25 cellular contexts compared by ENCODE assay signal in the genomic region with DNA sequence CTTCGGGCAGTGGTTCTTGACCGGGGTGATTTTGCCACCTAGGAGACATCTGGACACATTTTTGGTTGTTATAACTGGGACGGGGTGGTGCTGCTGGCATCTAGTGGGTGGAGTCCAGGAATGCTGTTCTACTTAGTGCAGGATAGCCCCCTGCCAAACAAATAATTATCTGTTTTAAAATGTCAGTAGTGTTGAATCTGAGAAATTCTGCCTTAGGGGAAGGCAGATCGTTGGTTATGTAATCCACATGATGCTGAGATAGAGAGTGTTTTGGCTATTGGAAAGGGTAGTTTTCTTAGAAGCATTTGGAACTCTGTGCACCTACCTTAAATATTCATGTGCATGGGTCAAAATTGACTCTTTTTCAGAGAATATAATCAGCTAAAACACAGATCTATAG.
"Had no signal": no experiment of that assay in that cellular context is flagged by ENCODE, and none has a peak within 500 bp of the region (broad histone marks: within the 10 kb centered on the region; RNA-seq: fewer than 3 reads in every experiment).

No MANE protein-coding gene starts in this region.

- H3K27me3 ChIP-seq: breast epithelium, left lung, neutrophil, sigmoid colon, thyroid gland had no signal

- H3K36me3 ChIP-seq: breast epithelium, left lung, neutrophil, sigmoid colon, thyroid gland, WERI-Rb-1 had no signal

- H3K4me1 ChIP-seq: breast epithelium, left lung had no signal

- ATAC-seq: activated CD4-positive, CD25-positive, alpha-beta regulatory T cell treated with anti-CD3 and anti-CD28 coated beads, Interleukin-2, amount 50 U/mL, for 24 hours; activated T-helper 17 cell treated with anti-CD3 and anti-CD28 coated beads, Interleukin-2, amount 50 U/mL, for 72 hours; left lung; stimulated activated effector memory CD8-positive, alpha-beta T cell treated with anti-CD3 and anti-CD28 coated beads, Interleukin-12 subunit alpha, Interleukin-12 subunit beta, amount 100 ng/mL, for 72 hours; T-helper 17 cell had no signal

- H3K27ac ChIP-seq: left lung, neutrophil, thyroid gland, WERI-Rb-1 had no signal

- H3K9me3 ChIP-seq: breast epithelium, left lung, neutrophil, sigmoid colon, thyroid gland had no signal

- DNase-seq: activated CD4-positive, alpha-beta memory T cell treated with anti-CD3 and anti-CD28 coated beads, Interleukin-2, amount 10 ng/mL, durations not matched to agents 7 days and 5 days; activated CD4-positive, alpha-beta T cell treated with anti-CD3 and anti-CD28 coated beads, Interleukin-2, amount 10 ng/mL, durations not matched to agents 24 days and 14 days; activated CD8-positive, alpha-beta memory T cell treated with anti-CD3 and anti-CD28 coated beads, Interleukin-2, amount 50 U/mL, for 48 hours; activated gamma-delta T cell treated with Interleukin-2 at 50 U/mL for 16 hours; activated naive CD4-positive, alpha-beta T cell treated with anti-CD3 and anti-CD28 coated beads, Interleukin-2, amount 50 U/mL, for 16 hours; activated T-cell treated with anti-CD3 and anti-CD28 coated beads, Interleukin-2, amount 50 U/mL, for 24 hours; amniotic stem cell; cortex of kidney; head of caudate nucleus; kidney glomerular epithelial cell; left lung; naive B cell; nephron progenitor cell; sigmoid colon; small intestine; stimulated activated CD4-positive, alpha-beta T cell treated with anti-CD3 and anti-CD28 coated beads, Interleukin-4, amount 100 ng/mL, for 24 hours; T-helper 17 cell; T1000; WERI-Rb-1 had no signal

- H3K4me3 ChIP-seq: breast epithelium, left lung, sigmoid colon, thyroid gland had no signal
